1 cellular context compared by ENCODE assay signal in the genomic region with DNA sequence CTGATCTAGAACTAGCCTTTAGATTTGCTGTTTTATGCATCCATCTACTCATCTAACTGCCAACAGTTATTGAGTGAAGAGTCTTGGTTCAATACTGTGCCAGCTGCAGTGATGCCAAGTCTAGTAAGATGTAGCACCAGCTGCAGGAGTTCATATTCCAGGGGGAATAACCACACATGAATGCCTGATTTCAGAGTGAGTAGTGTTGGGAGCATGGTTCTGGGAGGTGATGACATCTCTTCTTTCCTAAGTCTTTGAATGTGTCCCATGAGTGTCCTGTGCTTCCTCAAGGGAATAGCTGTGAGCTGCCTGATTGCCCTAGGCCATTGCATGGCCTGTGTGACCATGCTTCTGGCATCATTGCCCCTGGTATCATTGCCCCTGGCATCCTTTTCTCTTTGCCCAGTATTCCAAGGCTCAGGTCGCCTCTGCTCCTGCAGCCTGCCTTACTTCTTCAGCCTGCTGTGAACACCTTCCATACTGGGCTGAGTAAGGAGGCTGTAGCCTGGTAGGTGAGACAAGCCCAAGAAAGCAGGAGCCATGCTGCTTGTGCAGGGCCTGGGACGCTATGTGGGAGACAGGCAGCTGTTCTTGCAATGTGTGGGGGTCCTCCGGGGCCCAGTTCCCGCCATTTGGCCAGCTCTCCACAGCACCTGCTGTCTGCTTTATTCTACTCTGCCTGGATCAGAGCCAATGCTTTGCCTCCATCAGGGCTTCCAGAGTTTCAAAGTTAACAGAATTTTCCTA.
TF ChIP-seq lines count a peak whose summit lies in the region.

No MANE protein-coding gene starts in this region.

TF ChIP-seq in SK-N-SH treated with all-trans-retinoic acid at 6 μM for 48 hours, 23 proteins besides CTCF, POLR2A, EP300 and RAD21 (continued from another document):
- TF ChIP-seq, protein P1, sequence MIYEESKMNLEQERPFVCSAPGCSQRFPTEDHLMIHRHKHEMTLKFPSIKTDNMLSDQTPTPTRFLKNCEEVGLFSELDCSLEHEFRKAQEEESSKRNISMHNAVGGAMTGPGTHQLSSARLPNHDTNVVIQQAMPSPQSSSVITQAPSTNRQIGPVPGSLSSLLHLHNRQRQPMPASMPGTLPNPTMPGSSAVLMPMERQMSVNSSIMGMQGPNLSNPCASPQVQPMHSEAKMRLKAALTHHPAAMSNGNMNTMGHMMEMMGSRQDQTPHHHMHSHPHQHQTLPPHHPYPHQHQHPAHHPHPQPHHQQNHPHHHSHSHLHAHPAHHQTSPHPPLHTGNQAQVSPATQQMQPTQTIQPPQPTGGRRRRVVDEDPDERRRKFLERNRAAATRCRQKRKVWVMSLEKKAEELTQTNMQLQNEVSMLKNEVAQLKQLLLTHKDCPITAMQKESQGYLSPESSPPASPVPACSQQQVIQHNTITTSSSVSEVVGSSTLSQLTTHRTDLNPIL (CRISPR knock-in tag; IDR thresholded peaks at IDR 0.05; ENCODE audit: low read depth), result no peak
- TF ChIP-seq ZNF8 (CRISPR knock-in tag; IDR thresholded peaks at IDR 0.05), result no peak
